22 cellular contexts compared by ENCODE assay signal in genomic region chrX:132677233-132677716, GRCh38.
A peak's percentile ranks its signal among the peaks of the same experiment; 100 is the strongest.
DNase-seq lines count a peak whose midpoint lies in the region; ATAC-seq lines count a peak whose summit lies in the region.
"Had no signal": no experiment of that assay in that cellular context is flagged by ENCODE, and none has a peak within 500 bp of the region (broad histone marks: within the 10 kb centered on the region; RNA-seq: fewer than 3 reads in every experiment).

No MANE protein-coding gene starts in this region.

- intact Hi-C loops in CD4-positive, alpha-beta memory T cell (cut with micrococcal nuclease): no loop called here

- POLR2A ChIA-PET in CD4-positive, alpha-beta memory T cell (lab: Charles Lee; ENCODE audit: partially characterized antibody): no interaction called here

- peaks cover 0 to 3% of the 10 kb centered on the region in 2 donors for H3K27me3 Mint-ChIP-seq in CD4-positive, alpha-beta memory T cell
- H3K27me3 Mint-ChIP-seq: activated CD4-positive, alpha-beta T cell treated with anti-CD3 and anti-CD28 coated beads, Interleukin-2, amount 10 ng/mL, durations not matched to agents 24 days and 14 days had no signal

- H3K4me1 ChIP-seq in CD4-positive, alpha-beta memory T cell (ENCODE audit: insufficient read depth, low read length): peaks cover 7% of the 10 kb centered on the region
- peaks cover 11% of the 10 kb centered on the region for H3K4me1 ChIP-seq in endocrine pancreas (ENCODE audit: control insufficient read depth, insufficient read depth, low read length)
- H3K4me1 ChIP-seq: A549; BLaER1 treated with 17β-estradiol and CSF1 and Interleukin-3, amounts not matched to agents 10 nM and 100 nM; pancreas; uterus had no signal

- no peaks in the 10 kb centered on the region for H3K27me3 ChIP-seq in CD4-positive, alpha-beta memory T cell (ENCODE audit: insufficient read depth, low read length)
- no peaks in the 10 kb centered on the region for H3K27me3 ChIP-seq in endocrine pancreas (ENCODE audit: control insufficient read depth, insufficient read depth, low read length)
- H3K27me3 ChIP-seq: cardiac muscle cell, MG63, uterus had no signal

- H3K9me3 ChIP-seq in CD4-positive, alpha-beta memory T cell (ENCODE audit: control insufficient read depth in 1 of 2, low read length in 2 of 2): no peaks in the 10 kb centered on the region
- no peaks in the 10 kb centered on the region for H3K9me3 ChIP-seq in endocrine pancreas (ENCODE audit: control insufficient read depth, low read length)
- H3K9me3 ChIP-seq: A549, MG63, pancreas, uterus had no signal

- H3K4me3 Mint-ChIP-seq in CD4-positive, alpha-beta memory T cell: peak overlapping the region in 5 of 8 donors; percentile 2 to 60 (median 27)
- H3K4me3 Mint-ChIP-seq: activated CD4-positive, alpha-beta T cell treated with anti-CD3 and anti-CD28 coated beads, Interleukin-2, amount 10 ng/mL, durations not matched to agents 24 days and 14 days had no signal

- no peak overlapping the region for H3K9ac ChIP-seq in endocrine pancreas (ENCODE audit: control insufficient read depth, insufficient read depth, low read length)
- H3K9ac ChIP-seq: BLaER1 treated with 17β-estradiol and CSF1 and Interleukin-3, amounts not matched to agents 10 nM and 100 nM had no signal

- CTCF ChIA-PET in CD4-positive, alpha-beta memory T cell (lab: Charles Lee; ENCODE audit: partially characterized antibody): no interaction called here

- no peak overlapping the region for H3K27ac Mint-ChIP-seq in CD4-positive, alpha-beta memory T cell
- H3K27ac Mint-ChIP-seq: activated CD4-positive, alpha-beta T cell treated with anti-CD3 and anti-CD28 coated beads, Interleukin-2, amount 10 ng/mL, durations not matched to agents 24 days and 14 days had no signal

- H3K36me3 Mint-ChIP-seq in CD4-positive, alpha-beta memory T cell: peaks cover 0 to 5% of the 10 kb centered on the region in 2 donors

- H3K36me3 ChIP-seq in CD4-positive, alpha-beta memory T cell (ENCODE audit: insufficient read depth, low read length): no peaks in the 10 kb centered on the region
- H3K36me3 ChIP-seq in endocrine pancreas (ENCODE audit: control insufficient read depth, insufficient read depth, low read length): no peaks in the 10 kb centered on the region
- H3K36me3 ChIP-seq: BLaER1 treated with 17β-estradiol and CSF1 and Interleukin-3, amounts not matched to agents 10 nM and 100 nM; cardiac muscle cell; MG63; pancreas; uterus had no signal

- peak; percentile 67 for ATAC-seq in GM19025 (IDR thresholded peaks at IDR 0.05; ENCODE audit: low read depth, unreplicated experiment)
- peak; percentile 64 for ATAC-seq in HG03460 (IDR thresholded peaks at IDR 0.05; ENCODE audit: unreplicated experiment)
- no peak for ATAC-seq in HG02678 (IDR thresholded peaks at IDR 0.05; ENCODE audit: unreplicated experiment)
- no peak for ATAC-seq in GM21786 (IDR thresholded peaks at IDR 0.05; ENCODE audit: unreplicated experiment)
- ATAC-seq: A549, right cardiac atrium had no signal

- peaks cover 0 to 11% (median 3%) of the 10 kb centered on the region in 4 donors for H3K4me1 Mint-ChIP-seq in CD4-positive, alpha-beta memory T cell

- H3K9me3 Mint-ChIP-seq in CD4-positive, alpha-beta memory T cell: peaks cover 2 to 7% (median 5%) of the 10 kb centered on the region in 8 donors

- no peak overlapping the region for H3K4me3 ChIP-seq in CD4-positive, alpha-beta memory T cell (ENCODE audit: low read length in 2 of 2)
- peak overlapping the region; percentile 18 for H3K4me3 ChIP-seq in endocrine pancreas (ENCODE audit: control insufficient read depth, insufficient read depth, low read length)
- H3K4me3 ChIP-seq: A549; BLaER1 treated with 17β-estradiol and CSF1 and Interleukin-3, amounts not matched to agents 10 nM and 100 nM; cardiac muscle cell; MG63; pancreas; uterus had no signal

- no peak overlapping the region for H3K27ac ChIP-seq in CD4-positive, alpha-beta memory T cell (ENCODE audit: low read depth, low read length)
- H3K27ac ChIP-seq: A549; BLaER1 treated with 17β-estradiol and CSF1 and Interleukin-3, amounts not matched to agents 10 nM and 100 nM; cardiac muscle cell; pancreas; uterus had no signal

- no peak for DNase-seq in CD4-positive, alpha-beta memory T cell
- no peak for DNase-seq in amygdala (lab: John Stamatoyannopoulos, UW)
- DNase-seq in foreskin melanocyte: no peak
- DNase-seq: erythroblast; HCEC 1CT; MG63; NCI-H69; OCI-M1; pancreas; right cardiac atrium; Right ventricle myocardium superior; stimulated activated CD4-positive, alpha-beta T cell treated with anti-CD3 and anti-CD28 coated beads, Interleukin-12 subunit alpha, Interleukin-12 subunit beta, amount 100 ng/mL, for 4 hours; uterus had no signal

Comparison
In these comparisons a context has a peak if more than half of its experiments do, and no peak if none do; other contexts are left out.
1. ATAC-seq: peak in GM19025 (single experiment) and HG03460 (single experiment); none in HG02678 (single experiment) and GM21786 (single experiment).